ENCODE assay signal across 13 cellular contexts in genomic region chr2:238509151-238509820, GRCh38.
DNase-seq lines count a peak whose midpoint lies in the region; TF ChIP-seq lines count a peak whose summit lies in the region.
"Had no signal": no experiment of that assay in that cellular context is flagged by ENCODE, and none has a peak within 500 bp of the region (broad histone marks: within the 10 kb centered on the region; RNA-seq: fewer than 3 reads in every experiment).

No MANE protein-coding gene starts in this region.

- no peak for TF ChIP-seq POLR2A in lower leg skin (IDR thresholded peaks at IDR 0.05)

- no peak for TF ChIP-seq CTCF in fibroblast of the aortic adventitia (IDR thresholded peaks at IDR 0.05; ENCODE audit: insufficient read depth, low read length)
- no peak for TF ChIP-seq CTCF in lower leg skin (IDR thresholded peaks at IDR 0.05)

- in situ Hi-C loops in G401 (cut with HindIII; ENCODE audit: low sequenced_read_pairs), result no loop called here

- intact Hi-C loops in lower leg skin (cut with DNase I; ENCODE audit: low total_unique reads), result no loop called here

- DNase-seq in NCI-H82 (lab: John Stamatoyannopoulos, UW) (peak; percentile 25), NCI-H82 treated with DMSO at 0.1 percent for 48 hours (lab: John Stamatoyannopoulos, UW; ENCODE audit: unreplicated experiment) (no peak), NCI-H748 treated with DMSO at 0.1 percent for 48 hours (lab: John Stamatoyannopoulos, UW) (peak; percentile 16), fibroblast of the aortic adventitia (ENCODE audit: low read depth) (peak; percentile 75), retina (peak; percentile 76), lower leg skin (ENCODE audit: low spot score in 2 of 2) (no peak), NCI-H2029 (lab: John Stamatoyannopoulos, UW) (no peak), G401 (ENCODE audit: low spot score) (no peak)
- DNase-seq: ACHN, GOT3, Kasumi-1, NCI-H2107, PC-3 had no signal

- no peak overlapping the region for H3K4me3 ChIP-seq in fibroblast of the aortic adventitia (ENCODE audit: low read depth, low read length)
- no peak overlapping the region for H3K4me3 ChIP-seq in lower leg skin (ENCODE audit: low read depth, poor library complexity, severe bottlenecking)

- 83 to 86% methylated on average over 11 of the region's 11 CpGs for WGBS in lower leg skin, 2 donors

Comparison
In these comparisons a context has a peak if more than half of its experiments do, and no peak if none do; other contexts are left out.
1. DNase-seq: peak in NCI-H82 (single experiment), NCI-H748 treated with DMSO at 0.1 percent for 48 hours (single experiment), fibroblast of the aortic adventitia (single experiment) and retina (single experiment); none in NCI-H82 treated with DMSO at 0.1 percent for 48 hours (single experiment), lower leg skin (0 of 2), NCI-H2029 (single experiment) and G401 (single experiment).